Comparison of ENCODE assay signal across 8 cellular contexts in genomic region chr9:136544549-136545064, GRCh38. TPM values are rescaled to one million over a fixed set of nuclear protein-coding genes. Genes with fewer than 3 reads are reported as not detected.
DNase-seq lines count a peak whose midpoint lies in the region; ATAC-seq, FAIRE-seq and TF ChIP-seq lines count a peak whose summit lies in the region.

No MANE protein-coding gene starts in this region.

- H3K27ac Mint-ChIP-seq in activated CD4-positive, alpha-beta T cell treated with anti-CD3 and anti-CD28 coated beads, Interleukin-2, amount 10 ng/mL, durations not matched to agents 7 days and 5 days = peak overlapping the region; percentile 68

- H3K4me2 ChIP-seq in A549 = peak overlapping the region; percentile 92

- H3K4me1 ChIP-seq in A549 (peaks cover 22% of the 10 kb centered on the region), duodenal mucosa (ENCODE audit: control insufficient read depth in 1 of 2, insufficient read depth in 2 of 2, low read length in 2 of 2) (peaks cover 44 to 67% of the 10 kb centered on the region in 2 donors), lung (ENCODE audit: control insufficient read depth in 2 of 2, insufficient read depth in 2 of 2, low read length in 2 of 2) (peaks cover 0 to 28% of the 10 kb centered on the region in 2 donors)

- H3K9me3 Mint-ChIP-seq in activated CD4-positive, alpha-beta T cell treated with anti-CD3 and anti-CD28 coated beads, Interleukin-2, amount 10 ng/mL, durations not matched to agents 7 days and 5 days = no peaks in the 10 kb centered on the region

- CTCF ChIA-PET in A549 (lab: Yijun Ruan, JAX) = interaction anchor here (0.7 to 1.4 kb wide), 4 partner anchors 18 to 82 kb away, joined by 3 read pairs; no protein-coding TSS in a partner anchor
- CTCF ChIA-PET in activated CD4-positive, alpha-beta T cell treated with anti-CD3 and anti-CD28 coated beads, Interleukin-2, amount 10 ng/mL, durations not matched to agents 7 days and 5 days (lab: Charles Lee) = no interaction called here

- TF ChIP-seq CTCF in A549 (IDR thresholded peaks at IDR 0.05) = no peak
- no peak for TF ChIP-seq CTCF in lung (IDR thresholded peaks at IDR 0.05; ENCODE audit: control extremely low read depth, extremely low read depth)

- DNase-seq in A549 (ENCODE audit: low read depth in 1 of 2, low spot score in 1 of 2) = peak in 1 of 2 experiments; percentile 43
- peak; percentile 73 for DNase-seq in HT-29 (ENCODE audit: low spot score)
- DNase-seq in activated CD4-positive, alpha-beta T cell treated with anti-CD3 and anti-CD28 coated beads, Interleukin-2, amount 10 ng/mL, durations not matched to agents 7 days and 5 days = peak; percentile 47
- peak; percentile 71 for DNase-seq in lung (ENCODE audit: low spot score)
- peak; percentile 56 to 63 for DNase-seq in stimulated activated CD8-positive, alpha-beta memory T cell treated with anti-CD3 and anti-CD28 coated beads, Interleukin-15, amount 100 ng/mL, for 48 hours (ENCODE audit: low read depth in 2 of 2)
- no peak for DNase-seq in AML-193 (lab: John Stamatoyannopoulos, UW)

- H3K9me3 ChIP-seq in A549 = no peaks in the 10 kb centered on the region
- no peaks in the 10 kb centered on the region for H3K9me3 ChIP-seq in duodenal mucosa (ENCODE audit: control insufficient read depth in 1 of 2, low read length in 2 of 2)
- H3K9me3 ChIP-seq in lung (ENCODE audit: control insufficient read depth in 2 of 2, insufficient read depth in 1 of 2, low read length in 1 of 2) = no peaks in the 10 kb centered on the region

- no peaks in the 10 kb centered on the region for H3K27me3 Mint-ChIP-seq in activated CD4-positive, alpha-beta T cell treated with anti-CD3 and anti-CD28 coated beads, Interleukin-2, amount 10 ng/mL, durations not matched to agents 7 days and 5 days

- peaks cover 52% of the 10 kb centered on the region for H3K4me1 Mint-ChIP-seq in activated CD4-positive, alpha-beta T cell treated with anti-CD3 and anti-CD28 coated beads, Interleukin-2, amount 10 ng/mL, durations not matched to agents 7 days and 5 days

- ATAC-seq in A549 (peak in 1 of 2 experiments; percentile 11; a peak in 2 of 6 replicates), lung (ENCODE audit: insufficient read depth, low FRiP score) (no peak), HG03159 (IDR thresholded peaks at IDR 0.05; ENCODE audit: unreplicated experiment) (no peak)

- no peak for FAIRE-seq in A549 (lab: Jason Lieb, UNC)

- H3K36me3 ChIP-seq in duodenal mucosa (ENCODE audit: control insufficient read depth in 1 of 2, insufficient read depth in 2 of 2, low read length in 2 of 2) (peaks cover 0 to 18% of the 10 kb centered on the region in 2 donors), lung (ENCODE audit: control insufficient read depth in 2 of 2, insufficient read depth in 2 of 2, low read length in 2 of 2) (peaks cover 0 to 24% of the 10 kb centered on the region in 2 donors)

- peak overlapping the region; percentile 88 for H3K4me3 Mint-ChIP-seq in activated CD4-positive, alpha-beta T cell treated with anti-CD3 and anti-CD28 coated beads, Interleukin-2, amount 10 ng/mL, durations not matched to agents 7 days and 5 days

- TF ChIP-seq EP300 in A549 (IDR thresholded peaks at IDR 0.05) = no peak

- H3K27me3 ChIP-seq in duodenal mucosa (ENCODE audit: control insufficient read depth in 1 of 2, insufficient read depth in 2 of 2, low read length in 2 of 2) = no peaks in the 10 kb centered on the region
- H3K27me3 ChIP-seq in lung (ENCODE audit: control insufficient read depth, insufficient read depth) = no peaks in the 10 kb centered on the region

- TF ChIP-seq RAD21 in A549 (conservative IDR thresholded peaks at IDR 0.05 in 1 of 2, IDR thresholded peaks at IDR 0.05 in 1 of 2) = no peak

- 4% methylated on average over 28 of the region's 40 CpGs for WGBS in A549 (ENCODE audit: missing lambda C conversion rate)
- 0 to 1% methylated on average over 40 of the region's 40 CpGs for WGBS in lung, 2 donors

- H3K9ac ChIP-seq in duodenal mucosa (ENCODE audit: low read depth in 1 of 2, low read length in 2 of 2) = peak overlapping the region; percentile 66 to 79

- H3K27ac ChIP-seq in A549 = peak overlapping the region; percentile 79 to 98
- H3K27ac ChIP-seq in duodenal mucosa (ENCODE audit: low read depth, low read length) = peak overlapping the region; percentile 73
- peak overlapping the region; percentile 79 to 91 for H3K27ac ChIP-seq in lung (ENCODE audit: low read depth in 1 of 2, low read length in 1 of 2)

- POLR2A ChIA-PET in A549 (lab: Yijun Ruan, JAX) = interaction anchor here (0.7 kb wide), 1 partner anchor 28 kb away, joined by 3 read pairs; no protein-coding TSS in a partner anchor
- POLR2A ChIA-PET in activated CD4-positive, alpha-beta T cell treated with anti-CD3 and anti-CD28 coated beads, Interleukin-2, amount 10 ng/mL, durations not matched to agents 7 days and 5 days (lab: Charles Lee) = no interaction called here

- peaks cover 15% of the 10 kb centered on the region for H3K36me3 Mint-ChIP-seq in activated CD4-positive, alpha-beta T cell treated with anti-CD3 and anti-CD28 coated beads, Interleukin-2, amount 10 ng/mL, durations not matched to agents 7 days and 5 days (ENCODE audit: low read depth)

- H3K4me3 ChIP-seq in A549 = peak overlapping the region; percentile 91
- peak overlapping the region; percentile 77 to 90 for H3K4me3 ChIP-seq in duodenal mucosa (ENCODE audit: low read depth in 1 of 2, low read length in 2 of 2)
- H3K4me3 ChIP-seq in lung = peak overlapping the region; percentile 78

- no peak for TF ChIP-seq POLR2A in A549 (IDR thresholded peaks at IDR 0.05; ENCODE audit: low read length)

TF ChIP-seq in A549, 52 proteins besides CTCF, POLR2A, EP300 and RAD21:
- TF ChIP-seq NFE2L2 (conservative IDR thresholded peaks at IDR 0.05; ENCODE audit: low read length) (no peak), CBX8 (IDR thresholded peaks at IDR 0.05) (no peak), MYC (IDR thresholded peaks at IDR 0.05; ENCODE audit: borderline replicate concordance, low read length) (no peak), KDM5A (IDR thresholded peaks at IDR 0.05) (no peak), FOSL2 (IDR thresholded peaks at IDR 0.05) (no peak), FOSL2 (CRISPR knock-in tag; IDR thresholded peaks at IDR 0.05) (no peak), CEBPB (IDR thresholded peaks at IDR 0.05) (no peak), HOXA7 (CRISPR knock-in tag; IDR thresholded peaks at IDR 0.05) (no peak), MAFK (IDR thresholded peaks at IDR 0.05; ENCODE audit: partially characterized antibody) (no peak), BHLHE40 (IDR thresholded peaks at IDR 0.05; ENCODE audit: low read depth, low read length) (no peak), GATA3 (IDR thresholded peaks at IDR 0.05; ENCODE audit: borderline replicate concordance) (no peak), ZSCAN20 (CRISPR knock-in tag; IDR thresholded peaks at IDR 0.05) (no peak), HDAC2 (IDR thresholded peaks at IDR 0.05) (no peak), HOXB13 (CRISPR knock-in tag; IDR thresholded peaks at IDR 0.05; ENCODE audit: low read depth) (no peak), ZNF302 (CRISPR knock-in tag; IDR thresholded peaks at IDR 0.05) (no peak), ATOH8 (CRISPR knock-in tag; IDR thresholded peaks at IDR 0.05; ENCODE audit: low read depth) (no peak)

RNA-seq across cellular contexts. Expression of gene NOTCH1, which starts 1.2 kb away (rescaled TPM):
- polyA plus RNA-seq in A549 (2011; rRNA removed) = 0.88 and 1.2 TPM in 2 replicates
- 2.6 and 3.9 TPM in 2 replicates for polyA plus RNA-seq in A549 (2012; cell fraction: cytosol; rRNA removed)
- 15.6 and 21.6 TPM in 2 replicates for polyA plus RNA-seq in A549 (2012; cell fraction: nucleus; rRNA removed)
- 4.6 to 6.4 TPM (median 5.7 TPM) in 3 replicates for polyA plus RNA-seq in A549 (2017; fragmentation: RNase III; extraction: RNeasy Plus Mini Kit Qiagen cat#74134 plus additional on column Dnase treatment)
- polyA minus RNA-seq in A549 (2011; rRNA and poly(A)+ RNA removed) = 1.7 and 2.4 TPM in 2 replicates
- 39.8 and 57.7 TPM in 2 replicates for total RNA-seq in HT-29 (2014; rRNA removed; shearing (Covaris generic))
- total RNA-seq in activated CD4-positive, alpha-beta T cell treated with anti-CD3 and anti-CD28 coated beads, Interleukin-2, amount 10 ng/mL, durations not matched to agents 7 days and 5 days = 10 to 100 TPM; 73.6 to 74.4 TPM
- 100 to 1,000 TPM in 1 of 2 donors, 10 to 100 TPM in 1; 64.3 to 101 TPM for total RNA-seq in lung
- polyA plus RNA-seq in lung = 10 to 100 TPM; 23.9 to 24.7 TPM

Comparison
In these comparisons a context has a peak if more than half of its experiments do, and no peak if none do; other contexts are left out.
1. DNase-seq: peak in HT-29 (single experiment), activated CD4-positive, alpha-beta T cell treated with anti-CD3 and anti-CD28 coated beads, Interleukin-2, amount 10 ng/mL, durations not matched to agents 7 days and 5 days (single experiment), lung (single experiment) and stimulated activated CD8-positive, alpha-beta memory T cell treated with anti-CD3 and anti-CD28 coated beads, Interleukin-15, amount 100 ng/mL, for 48 hours (2 of 2); none in AML-193 (0 of 2).
2. Peak in every context shown above with its lines, with median percentiles within 50 percentile points of each other: H3K27ac ChIP-seq and H3K4me3 ChIP-seq.